ENCODE assay signal across 1 cellular context in genomic region chr5:134114886-134115805, GRCh38.
TF ChIP-seq lines count a peak whose summit lies in the region.

No MANE protein-coding gene starts in this region.

TF ChIP-seq in HEK293, 187 proteins besides CTCF, POLR2A, EP300 and RAD21 (continued from another document):
- TF ChIP-seq ZNF830 (tag by site-specific recombination; IDR thresholded peaks at IDR 0.05; ENCODE audit: low read depth) (no peak), ZBTB48 (tag by site-specific recombination; IDR thresholded peaks at IDR 0.05) (peak; percentile 91), ZXDB (tag by site-specific recombination; IDR thresholded peaks at IDR 0.05) (no peak), ZNF184 (tag by site-specific recombination; IDR thresholded peaks at IDR 0.05) (no peak), KLF8 (tag by site-specific recombination; IDR thresholded peaks at IDR 0.05) (peak; percentile 21; the same call in 1 of the 2 replicates)
- TF ChIP-seq, protein P1, sequence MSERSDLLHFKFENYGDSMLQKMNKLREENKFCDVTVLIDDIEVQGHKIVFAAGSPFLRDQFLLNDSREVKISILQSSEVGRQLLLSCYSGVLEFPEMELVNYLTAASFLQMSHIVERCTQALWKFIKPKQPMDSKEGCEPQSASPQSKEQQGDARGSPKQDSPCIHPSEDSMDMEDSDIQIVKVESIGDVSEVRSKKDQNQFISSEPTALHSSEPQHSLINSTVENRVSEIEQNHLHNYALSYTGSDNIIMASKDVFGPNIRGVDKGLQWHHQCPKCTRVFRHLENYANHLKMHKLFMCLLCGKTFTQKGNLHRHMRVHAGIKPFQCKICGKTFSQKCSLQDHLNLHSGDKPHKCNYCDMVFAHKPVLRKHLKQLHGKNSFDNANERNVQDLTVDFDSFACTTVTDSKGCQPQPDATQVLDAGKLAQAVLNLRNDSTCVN (tag by site-specific recombination; optimal IDR thresholded peaks at IDR 0.05) = peak; percentile 62
